ENCODE assay signal across 18 cellular contexts in genomic region chr2:230693411-230693810, GRCh38.
"Had no signal": no experiment of that assay in that cellular context is flagged by ENCODE, and none has a peak within 500 bp of the region (broad histone marks: within the 10 kb centered on the region; RNA-seq: fewer than 3 reads in every experiment).

No MANE protein-coding gene starts in this region.

- H3K27me3 ChIP-seq: gastrocnemius medialis, heart right ventricle, right lobe of liver had no signal

- H3K27me3 Mint-ChIP-seq: brain; effector memory CD8-positive, alpha-beta T cell; stimulated activated naive CD8-positive, alpha-beta T cell treated with anti-CD3 and anti-CD28 coated beads, Interleukin-15, Interleukin-2, amounts not matched to agents 100 ng/mL and 50 ng/mL, for 24 hours had no signal

- H3K4me3 ChIP-seq: gastrocnemius medialis, heart right ventricle, lower lobe of right lung, right lobe of liver, smooth muscle cell had no signal

- H3K36me3 Mint-ChIP-seq: activated naive CD4-positive, alpha-beta T cell treated with anti-CD3 and anti-CD28 coated beads, Interleukin-2, amount 50 U/mL, for 72 hours; brain; WTC11 had no signal

- H3K4me1 Mint-ChIP-seq: neural crest cell had no signal

- H3K36me3 ChIP-seq: gastrocnemius medialis, heart right ventricle, lower lobe of right lung, right lobe of liver had no signal

- H3K27ac Mint-ChIP-seq: brain; effector memory CD8-positive, alpha-beta T cell; stimulated activated naive CD8-positive, alpha-beta T cell treated with anti-CD3 and anti-CD28 coated beads, Interleukin-15, Interleukin-2, amounts not matched to agents 100 ng/mL and 50 ng/mL, for 24 hours; WTC11 had no signal

- H3K4me3 Mint-ChIP-seq: activated T-cell treated with anti-CD3 and anti-CD28 coated beads, Interleukin-2, amount 50 U/mL, for 4 hours; brain; effector memory CD8-positive, alpha-beta T cell; neural crest cell; stimulated activated naive CD8-positive, alpha-beta T cell treated with anti-CD3 and anti-CD28 coated beads, Interleukin-15, Interleukin-2, amounts not matched to agents 100 ng/mL and 50 ng/mL, for 24 hours; WTC11 had no signal

- FAIRE-seq: TTC549, urothelium cell line had no signal

- ATAC-seq: effector memory CD8-positive, alpha-beta T cell; gastrocnemius medialis; heart right ventricle; lower lobe of right lung; right lobe of liver; WTC11 had no signal

- H3K9me3 ChIP-seq: gastrocnemius medialis, heart right ventricle, lower lobe of right lung, right lobe of liver had no signal

- H3K4me1 ChIP-seq: lower lobe of right lung, right lobe of liver had no signal

- H3K9me3 Mint-ChIP-seq: activated naive CD4-positive, alpha-beta T cell treated with anti-CD3 and anti-CD28 coated beads, Interleukin-2, amount 50 U/mL, for 72 hours; activated T-cell treated with anti-CD3 and anti-CD28 coated beads, Interleukin-2, amount 50 U/mL, for 4 hours; brain; effector memory CD8-positive, alpha-beta T cell; neural crest cell; stimulated activated naive CD8-positive, alpha-beta T cell treated with anti-CD3 and anti-CD28 coated beads, Interleukin-15, Interleukin-2, amounts not matched to agents 100 ng/mL and 50 ng/mL, for 24 hours; WTC11 had no signal

- H3K4me2 ChIP-seq: smooth muscle cell had no signal

- DNase-seq: activated CD4-positive, alpha-beta T cell treated with anti-CD3 and anti-CD28 coated beads for 4 hours; activated gamma-delta T cell; activated T-cell treated with anti-CD3 and anti-CD28 coated beads, Interleukin-2, amount 50 U/mL, for 4 hours; dermis blood vessel endothelial cell; effector memory CD8-positive, alpha-beta T cell; gastrocnemius medialis; heart right ventricle; lower lobe of right lung; right lobe of liver; stimulated activated CD4-positive, alpha-beta T cell treated with anti-CD3 and anti-CD28 coated beads, Interleukin-4, amount 100 ng/mL, for 4 hours had no signal

- H3K27ac ChIP-seq: gastrocnemius medialis, heart right ventricle, lower lobe of right lung, right lobe of liver had no signal
